ENCODE assay signal across 1 cellular context in genomic region chr21:28539623-28539988, GRCh38.
TF ChIP-seq lines count a peak whose summit lies in the region.

No MANE protein-coding gene starts in this region.

TF ChIP-seq in HEK293, 187 proteins besides CTCF, POLR2A, EP300 and RAD21 (continued from another document):
- TF ChIP-seq ZNF433 (tag by site-specific recombination; IDR thresholded peaks at IDR 0.05; ENCODE audit: low read depth): no peak
- TF ChIP-seq ZNF350 (tag by site-specific recombination; IDR thresholded peaks at IDR 0.05): no peak
- no peak for TF ChIP-seq ZNF248 (tag by site-specific recombination; IDR thresholded peaks at IDR 0.05)
- no peak for TF ChIP-seq ZNF530 (tag by site-specific recombination; IDR thresholded peaks at IDR 0.05; ENCODE audit: low read depth)
